1 cellular context compared by ENCODE assay signal in the genomic region with DNA sequence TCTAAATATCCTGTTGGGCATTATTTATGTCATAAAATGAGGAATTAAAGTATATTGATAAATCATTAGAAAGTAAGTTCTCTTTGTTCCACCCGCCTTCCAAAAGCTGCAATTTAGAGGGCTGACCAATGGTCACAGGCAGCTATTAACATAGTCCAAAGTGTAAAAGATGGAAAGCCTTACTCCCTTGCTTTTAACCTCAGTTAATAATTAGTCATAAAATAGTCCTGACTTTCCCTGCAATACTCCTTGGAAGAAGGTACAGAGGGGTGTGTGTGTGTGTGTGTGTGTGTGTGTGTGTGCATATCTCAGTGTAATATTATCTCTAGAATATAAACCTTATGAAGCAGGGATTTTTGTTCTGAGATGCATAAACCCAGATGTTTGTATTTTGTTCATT.
TF ChIP-seq lines count a peak whose summit lies in the region.

No MANE protein-coding gene starts in this region.

TF ChIP-seq in liver, 16 proteins besides CTCF, POLR2A, EP300 and RAD21 (continued from another document):
- TF ChIP-seq TAF1 (conservative IDR thresholded peaks at IDR 0.05) (no peak), GABPA (IDR thresholded peaks at IDR 0.05 in 1 of 2, conservative IDR thresholded peaks at IDR 0.05 in 1 of 2) (no peak), YY1 (IDR thresholded peaks at IDR 0.05) (no peak)
- TF ChIP-seq, protein P1, sequence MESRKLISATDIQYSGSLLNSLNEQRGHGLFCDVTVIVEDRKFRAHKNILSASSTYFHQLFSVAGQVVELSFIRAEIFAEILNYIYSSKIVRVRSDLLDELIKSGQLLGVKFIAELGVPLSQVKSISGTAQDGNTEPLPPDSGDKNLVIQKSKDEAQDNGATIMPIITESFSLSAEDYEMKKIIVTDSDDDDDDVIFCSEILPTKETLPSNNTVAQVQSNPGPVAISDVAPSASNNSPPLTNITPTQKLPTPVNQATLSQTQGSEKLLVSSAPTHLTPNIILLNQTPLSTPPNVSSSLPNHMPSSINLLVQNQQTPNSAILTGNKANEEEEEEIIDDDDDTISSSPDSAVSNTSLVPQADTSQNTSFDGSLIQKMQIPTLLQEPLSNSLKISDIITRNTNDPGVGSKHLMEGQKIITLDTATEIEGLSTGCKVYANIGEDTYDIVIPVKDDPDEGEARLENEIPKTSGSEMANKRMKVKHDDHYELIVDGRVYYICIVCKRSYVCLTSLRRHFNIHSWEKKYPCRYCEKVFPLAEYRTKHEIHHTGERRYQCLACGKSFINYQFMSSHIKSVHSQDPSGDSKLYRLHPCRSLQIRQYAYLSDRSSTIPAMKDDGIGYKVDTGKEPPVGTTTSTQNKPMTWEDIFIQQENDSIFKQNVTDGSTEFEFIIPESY (IDR thresholded peaks at IDR 0.05) = no peak
